Comparison of ENCODE assay signal across 8 cellular contexts in genomic region chr9:32572900-32573523, GRCh38. TPM values are rescaled to one million over a fixed set of nuclear protein-coding genes. Genes with fewer than 3 reads are reported as not detected.
A peak's percentile ranks its signal among the peaks of the same experiment; 100 is the strongest.
DNase-seq lines count a peak whose midpoint lies in the region; ATAC-seq, FAIRE-seq and TF ChIP-seq lines count a peak whose summit lies in the region.

TSS of gene NDUFB6 (minus strand) at chr9:32573159. CDS start at chr9:32573060, 99 bp downstream.

- H2AFZ ChIP-seq in keratinocyte (ENCODE audit: control insufficient read depth, low read length), result peak within 1 kb of the TSS; percentile 99

- peaks cover 37% of the 10 kb centered on the region for H3K79me2 ChIP-seq in keratinocyte (ENCODE audit: control insufficient read depth, insufficient read depth, low read length)

- H3K4me1 ChIP-seq in keratinocyte (ENCODE audit: control insufficient read depth, extremely low read depth, insufficient read depth, low read length), result peaks cover 13% of the 10 kb centered on the region

- TF ChIP-seq CTCF in AG09309 (IDR thresholded peaks at IDR 0.05; ENCODE audit: control insufficient read depth, insufficient read depth, low read depth, low read length, missing control alignments) (no peak), keratinocyte (optimal IDR thresholded peaks at IDR 0.05 in 1 of 3, IDR thresholded peaks at IDR 0.05 in 1 of 3, conservative IDR thresholded peaks at IDR 0.05 in 1 of 3; ENCODE audit: extremely low read depth in 1 of 3, insufficient read depth in 2 of 3, low read length in 3 of 3) (no peak)

- dilution Hi-C loops in keratinocyte (cut with MboI; ENCODE audit: extremely low pct_ligation_motif_present, low sequenced_read_pairs), result loop anchor here (25.0 kb wide), 1 partner anchor 136 kb away; no protein-coding TSS in a partner anchor

- H3K9me1 ChIP-seq in keratinocyte (ENCODE audit: control insufficient read depth, extremely low read depth, insufficient read depth, low read length), result no peaks in the 10 kb centered on the region

- ATAC-seq in GM19035 (IDR thresholded peaks at IDR 0.05; ENCODE audit: unreplicated experiment), result peak; percentile 85
- peak; percentile 88 for ATAC-seq in HG03354 (IDR thresholded peaks at IDR 0.05; ENCODE audit: poor library complexity, severe bottlenecking, unreplicated experiment)
- ATAC-seq in activated CD4-positive, CD25-positive, alpha-beta regulatory T cell treated with anti-CD3 and anti-CD28 coated beads, Interleukin-2, amount 50 U/mL, for 24 hours, result peak; percentile 82

- peaks cover 2 to 3% of the 10 kb centered on the region in 2 experiments for H3K36me3 ChIP-seq in keratinocyte (ENCODE audit: control insufficient read depth in 2 of 2, extremely low read depth in 1 of 2, insufficient read depth in 2 of 2, low read length in 2 of 2)

- FAIRE-seq in keratinocyte (lab: Jason Lieb, UNC), result peak; percentile 85

- peak within 1 kb of the TSS; percentile 90 for H3K9ac ChIP-seq in keratinocyte (ENCODE audit: control insufficient read depth, extremely low read depth, insufficient read depth, low read length)

- no peaks in the 10 kb centered on the region for H3K27me3 ChIP-seq in keratinocyte (ENCODE audit: control insufficient read depth, extremely low read depth, insufficient read depth, low read length)

- H3K4me3 ChIP-seq in AG09309 (ENCODE audit: control insufficient read depth, low read depth, low read length), result peak within 1 kb of the TSS; percentile 98
- H3K4me3 ChIP-seq in keratinocyte (ENCODE audit: control insufficient read depth in 2 of 3, extremely low read depth in 1 of 3, insufficient read depth in 2 of 3, low read depth in 1 of 3, low read length in 3 of 3), result peak within 1 kb of the TSS; percentile 91 to 97 (median 97)

- no peaks in the 10 kb centered on the region for H3K9me3 ChIP-seq in keratinocyte (ENCODE audit: control insufficient read depth, low read depth, low read length)

- H3K27ac ChIP-seq in keratinocyte (ENCODE audit: control insufficient read depth, insufficient read depth, low read length), result peak within 1 kb of the TSS; percentile 83

- peak; percentile 48 for DNase-seq in AG09309 (ENCODE audit: low read depth)
- DNase-seq in NCI-H446 treated with DMSO at 0.1 percent for 48 hours (lab: John Stamatoyannopoulos, UW), result peak; percentile 91
- peak; percentile 95 for DNase-seq in cerebellar cortex (ENCODE audit: low spot score)
- no peak for DNase-seq in keratinocyte (ENCODE audit: low read depth, low spot score)
- DNase-seq in stimulated activated CD4-positive, alpha-beta T cell treated with anti-CD3 and anti-CD28 coated beads, Interleukin-15, amount 100 ng/mL, for 1 hour (ENCODE audit: low read depth in 1 of 2, low spot score in 1 of 2), result peak; percentile 85 to 93

- no peaks in the 10 kb centered on the region for H4K20me1 ChIP-seq in keratinocyte (ENCODE audit: control insufficient read depth, extremely low read depth, insufficient read depth, low read length)

- peak within 1 kb of the TSS; percentile 98 for H3K4me2 ChIP-seq in keratinocyte (ENCODE audit: control insufficient read depth, extremely low read depth, insufficient read depth, low read depth, low read length)

RNA-seq across cellular contexts. Expression of gene NDUFB6, which starts in this region (rescaled TPM):
- polyA plus RNA-seq in keratinocyte, result 50.2 to 67.0 TPM (median 60.7 TPM) in 3 replicates
- polyA plus RNA-seq in keratinocyte (2011; ENCODE audit: low read depth), result 47.3 TPM
- 38.4 and 41.6 TPM in 2 replicates for polyA plus RNA-seq in keratinocyte (2011; cell fraction: cytosol; rRNA removed)
- polyA plus RNA-seq in keratinocyte (2011; cell fraction: nucleus; rRNA removed), result 16.5 and 25.5 TPM in 2 replicates
- 33.3 and 74.3 TPM in 2 replicates for polyA plus RNA-seq in keratinocyte (2012; ENCODE audit: low replicate concordance)
- polyA minus RNA-seq in keratinocyte, result 8.0 to 16.1 TPM (median 9.6 TPM) in 3 replicates
- 42.8 TPM for polyA minus RNA-seq in keratinocyte (2011; cell fraction: cytosol; rRNA and poly(A)+ RNA removed)
- 6.8 and 10.2 TPM in 2 replicates for polyA minus RNA-seq in keratinocyte (2011; cell fraction: nucleus; rRNA and poly(A)+ RNA removed)
